27 cellular contexts compared by ENCODE assay signal in the genomic region with DNA sequence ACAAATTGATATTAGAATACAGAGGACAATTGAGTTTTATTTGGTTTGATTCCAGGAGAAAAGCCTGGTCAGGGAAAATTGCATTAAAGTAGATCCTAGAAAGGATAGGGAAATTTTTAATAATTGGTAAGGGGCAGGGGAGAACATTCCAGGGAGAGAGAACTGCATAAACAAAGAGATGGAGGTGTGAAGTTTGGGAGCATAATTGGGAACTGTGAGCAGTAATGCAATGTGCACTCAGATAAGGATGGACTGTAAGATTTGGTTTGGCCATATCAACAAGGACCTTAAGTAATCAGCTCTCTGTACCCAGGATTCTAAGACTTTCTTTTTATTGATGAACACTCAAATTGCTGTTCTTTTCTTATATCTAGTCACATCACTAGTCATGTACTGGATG.
"Had no signal": no experiment of that assay in that cellular context is flagged by ENCODE, and none has a peak within 500 bp of the region (broad histone marks: within the 10 kb centered on the region; RNA-seq: fewer than 3 reads in every experiment).

No MANE protein-coding gene starts in this region.

- H3K27ac Mint-ChIP-seq: dendritic cell treated with granulocyte-macrophage colony-stimulating factor and Interleukin-4, amounts not matched to agents 40 ng/mL and 50 ng/mL, for 4 days; endodermal cell; stimulated activated effector memory CD8-positive, alpha-beta T cell treated with anti-CD3 and anti-CD28 coated beads, Interleukin-12 subunit alpha, Interleukin-12 subunit beta, amount 100 ng/mL, for 72 hours had no signal

- H3K9me3 ChIP-seq: colonic mucosa, esophagus muscularis mucosa, gastroesophageal sphincter, lower lobe of right lung, ovary, psoas muscle, sigmoid colon, stomach, thyroid gland had no signal

- DNase-seq: colonic mucosa; effector CD8-positive, alpha-beta T cell; endodermal cell; foreskin keratinocyte; heart left ventricle; hippocampal formation; islet precursor cell; kidney glomerular epithelial cell; left colon; left ventricle myocardium superior; lower lobe of right lung; naive thymus-derived CD8-positive, alpha-beta T cell; occipital lobe; ovary; posterior cingulate gyrus; psoas muscle; right cardiac atrium; sigmoid colon; stimulated activated CD4-positive, alpha-beta T cell treated with anti-CD3 and anti-CD28 coated beads, Interleukin-2, amount 100 ng/mL, for 24 hours; stimulated activated CD4-positive, alpha-beta T cell treated with anti-CD3 and anti-CD28 coated beads, Interleukin-4, amount 100 ng/mL, for 24 hours; stimulated activated naive CD4-positive, alpha-beta T cell treated with Interleukin-2 at 50 U/mL for 16 hours; stomach; thyroid gland had no signal

- H3K27me3 Mint-ChIP-seq: dendritic cell treated with granulocyte-macrophage colony-stimulating factor and Interleukin-4, amounts not matched to agents 40 ng/mL and 50 ng/mL, for 4 days; naive thymus-derived CD8-positive, alpha-beta T cell had no signal

- H3K4me1 Mint-ChIP-seq: endodermal cell had no signal

- H3K4me3 Mint-ChIP-seq: dendritic cell treated with granulocyte-macrophage colony-stimulating factor and Interleukin-4, amounts not matched to agents 40 ng/mL and 50 ng/mL, for 4 days; endodermal cell; naive thymus-derived CD8-positive, alpha-beta T cell; stimulated activated effector memory CD8-positive, alpha-beta T cell treated with anti-CD3 and anti-CD28 coated beads, Interleukin-12 subunit alpha, Interleukin-12 subunit beta, amount 100 ng/mL, for 72 hours had no signal

- ATAC-seq: foreskin keratinocyte; gastroesophageal sphincter; heart left ventricle; left colon; left ventricle myocardium superior; lower lobe of right lung; naive thymus-derived CD8-positive, alpha-beta T cell; psoas muscle; right cardiac atrium; stimulated activated effector memory CD8-positive, alpha-beta T cell treated with anti-CD3 and anti-CD28 coated beads, Interleukin-12 subunit alpha, Interleukin-12 subunit beta, amount 100 ng/mL, for 72 hours had no signal

- H3K9me3 Mint-ChIP-seq: dendritic cell treated with granulocyte-macrophage colony-stimulating factor and Interleukin-4, amounts not matched to agents 40 ng/mL and 50 ng/mL, for 4 days; endodermal cell; stimulated activated effector memory CD8-positive, alpha-beta T cell treated with anti-CD3 and anti-CD28 coated beads, Interleukin-12 subunit alpha, Interleukin-12 subunit beta, amount 100 ng/mL, for 72 hours had no signal
